18 cellular contexts compared by ENCODE assay signal in the genomic region with DNA sequence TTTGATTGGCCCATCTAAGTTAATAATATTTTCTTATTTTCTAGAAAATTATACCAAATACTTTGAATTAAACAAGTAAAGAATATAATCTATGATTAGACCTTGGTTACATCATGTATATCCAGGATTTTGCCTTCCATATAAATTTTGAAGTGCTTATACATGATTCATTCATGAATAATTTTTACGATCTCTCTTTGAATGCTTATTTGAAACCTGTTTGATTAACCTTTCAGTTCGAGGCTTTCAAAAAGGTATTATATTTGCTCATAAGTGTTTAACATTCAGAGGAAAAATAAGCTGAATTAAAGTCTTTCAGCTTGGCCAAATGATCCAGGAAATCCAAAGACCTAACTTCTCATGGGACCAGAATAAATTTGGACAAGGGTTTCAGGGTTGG.
A peak's percentile ranks its signal among the peaks of the same experiment; 100 is the strongest.
DNase-seq lines count a peak whose midpoint lies in the region; ATAC-seq and TF ChIP-seq lines count a peak whose summit lies in the region.
"Had no signal": no experiment of that assay in that cellular context is flagged by ENCODE, and none has a peak within 500 bp of the region (broad histone marks: within the 10 kb centered on the region; RNA-seq: fewer than 3 reads in every experiment).

No MANE protein-coding gene starts in this region.

- H3K4me1 ChIP-seq in OCI-LY7 (ENCODE audit: insufficient read depth, low read length, poor library complexity, severe bottlenecking), result peaks cover 2% of the 10 kb centered on the region
- H3K4me1 ChIP-seq: A549, Caco-2 had no signal

- CTCF ChIA-PET in OCI-LY7 (lab: Charles Lee; ENCODE audit: unreplicated experiment), result no interaction called here
- CTCF ChIA-PET in activated CD8-positive, alpha-beta memory T cell treated with anti-CD3 and anti-CD28 coated beads, Interleukin-2, amount 10 ng/mL, durations not matched to agents 7 days and 5 days (lab: Charles Lee), result no interaction called here

- H3K4me3 Mint-ChIP-seq in nephron, result peak overlapping the region in 2 of 3 experiments; percentile 14 to 45
- no peak overlapping the region for H3K4me3 Mint-ChIP-seq in activated CD8-positive, alpha-beta memory T cell treated with anti-CD3 and anti-CD28 coated beads, Interleukin-2, amount 10 ng/mL, durations not matched to agents 7 days and 5 days
- H3K4me3 Mint-ChIP-seq: CD4-positive, alpha-beta T cell; GM23338 had no signal

- H3K27me3 ChIP-seq in dorsolateral prefrontal cortex, result peaks cover 0 to 4% (median 0%) of the 10 kb centered on the region in 45 donors

- POLR2A ChIA-PET in OCI-LY7 (lab: Charles Lee), result interaction anchor here (1.0 to 1.6 kb wide), 3 partner anchors 14 to 19 kb away, joined by 3 to 8 read pairs (median 3); no protein-coding TSS in a partner anchor

- H3K4me2 ChIP-seq in OCI-LY7 (ENCODE audit: low read length), result no peak overlapping the region
- H3K4me2 ChIP-seq: A549, GM23338 had no signal

- no peaks in the 10 kb centered on the region for H3K9me3 ChIP-seq in OCI-LY7 (ENCODE audit: low read length)
- H3K9me3 ChIP-seq: A549, Caco-2 had no signal

- H2AFZ ChIP-seq in OCI-LY7 (ENCODE audit: low read length), result no peak overlapping the region
- H2AFZ ChIP-seq: GM23338 had no signal

- no peaks in the 10 kb centered on the region for H4K20me1 ChIP-seq in OCI-LY7 (ENCODE audit: insufficient read depth, low read length)

- H3K4me1 Mint-ChIP-seq in nephron, result peaks cover 31% of the 10 kb centered on the region
- no peaks in the 10 kb centered on the region for H3K4me1 Mint-ChIP-seq in activated CD8-positive, alpha-beta memory T cell treated with anti-CD3 and anti-CD28 coated beads, Interleukin-2, amount 10 ng/mL, durations not matched to agents 7 days and 5 days

- no peaks in the 10 kb centered on the region for H3K36me3 ChIP-seq in OCI-LY7 (ENCODE audit: insufficient read depth, low read length)

- BruUV-seq in OCI-LY7 (replicated peaks; lab: Mats Ljungman, UMichigan), result no TSS peak

- intact Hi-C loops in dorsolateral prefrontal cortex (cut with DNase I) (loop anchor here in 1 of 2 donors (5.0 kb wide), 1 partner anchor 60 kb away; no protein-coding TSS in a partner anchor), OCI-LY7 (cut with micrococcal nuclease; ENCODE audit: unreplicated experiment) (no loop called here)

- H3K36me3 Mint-ChIP-seq in nephron (ENCODE audit: low read depth), result no peaks in the 10 kb centered on the region
- H3K36me3 Mint-ChIP-seq in activated CD8-positive, alpha-beta memory T cell treated with anti-CD3 and anti-CD28 coated beads, Interleukin-2, amount 10 ng/mL, durations not matched to agents 7 days and 5 days, result no peaks in the 10 kb centered on the region

- no peaks in the 10 kb centered on the region for H3K9me2 ChIP-seq in OCI-LY7 (ENCODE audit: insufficient read depth, low read length)

- no peak overlapping the region for H3K27ac Mint-ChIP-seq in nephron
- no peak overlapping the region for H3K27ac Mint-ChIP-seq in activated CD8-positive, alpha-beta memory T cell treated with anti-CD3 and anti-CD28 coated beads, Interleukin-2, amount 10 ng/mL, durations not matched to agents 7 days and 5 days
- H3K27ac Mint-ChIP-seq: CD4-positive, alpha-beta T cell; GM23338 had no signal

- H3K9me3 Mint-ChIP-seq in nephron, result no peaks in the 10 kb centered on the region
- H3K9me3 Mint-ChIP-seq in activated CD8-positive, alpha-beta memory T cell treated with anti-CD3 and anti-CD28 coated beads, Interleukin-2, amount 10 ng/mL, durations not matched to agents 7 days and 5 days (ENCODE audit: low read depth), result peaks cover 3% of the 10 kb centered on the region
- H3K9me3 Mint-ChIP-seq: CD4-positive, alpha-beta T cell; GM23338 had no signal

- peak overlapping the region in 13 of 59 donors; percentile 7 to 87 (median 74) for H3K27ac ChIP-seq in dorsolateral prefrontal cortex
- no peak overlapping the region for H3K27ac ChIP-seq in OCI-LY7 (ENCODE audit: low read depth, low read length, poor library complexity, severe bottlenecking)
- H3K27ac ChIP-seq: 22Rv1, A549, C4-2B had no signal

- H3K27me3 Mint-ChIP-seq in nephron (ENCODE audit: low read depth), result no peaks in the 10 kb centered on the region
- H3K27me3 Mint-ChIP-seq in activated CD8-positive, alpha-beta memory T cell treated with anti-CD3 and anti-CD28 coated beads, Interleukin-2, amount 10 ng/mL, durations not matched to agents 7 days and 5 days, result no peaks in the 10 kb centered on the region
- H3K27me3 Mint-ChIP-seq: CD4-positive, alpha-beta T cell had no signal

- H3K79me2 ChIP-seq in OCI-LY7 (ENCODE audit: insufficient read depth, low read depth, low read length), result no peaks in the 10 kb centered on the region

- no peak for TF ChIP-seq CTCF in dorsolateral prefrontal cortex (IDR thresholded peaks at IDR 0.05 in 54 of 56, conservative IDR thresholded peaks at IDR 0.05 in 2 of 56; ENCODE audit: low read depth in 1 of 56, partially characterized antibody in 56 of 56)
- TF ChIP-seq CTCF in nephron (IDR thresholded peaks at IDR 0.05; ENCODE audit: unreplicated experiment in 3 of 3), result no peak
- TF ChIP-seq CTCF in OCI-LY7 (conservative IDR thresholded peaks at IDR 0.05; ENCODE audit: low read length), result no peak

- ATAC-seq in activated CD8-positive, alpha-beta memory T cell treated with anti-CD3 and anti-CD28 coated beads, Interleukin-2, amount 10 ng/mL, durations not matched to agents 7 days and 5 days, result no peak
- ATAC-seq: A549, GM23338 had no signal

- peak; percentile 44 for DNase-seq in NCI-H2029 (lab: John Stamatoyannopoulos, UW)
- no peak for DNase-seq in NCI-H2029 treated with DMSO at 0.1 percent for 48 hours (lab: John Stamatoyannopoulos, UW)
- DNase-seq in NCI-H69 (lab: John Stamatoyannopoulos, UW), result peak; percentile 16
- no peak for DNase-seq in dorsolateral prefrontal cortex
- DNase-seq in OCI-LY7 (ENCODE audit: low spot score), result no peak
- no peak for DNase-seq in activated CD8-positive, alpha-beta memory T cell treated with anti-CD3 and anti-CD28 coated beads, Interleukin-2, amount 10 ng/mL, durations not matched to agents 7 days and 5 days
- DNase-seq: AML-193; Caco-2; CD4-positive, alpha-beta T cell; DMS153; DMS79; GDM1; HCEC 1CT had no signal

- peak overlapping the region in 55 of 59 donors; percentile 1 to 71 (median 54) for H3K4me3 ChIP-seq in dorsolateral prefrontal cortex
- no peak overlapping the region for H3K4me3 ChIP-seq in OCI-LY7 (ENCODE audit: low read depth, low read length, poor library complexity, severe bottlenecking)
- H3K4me3 ChIP-seq: A549, GM23338 had no signal

Comparison
In these comparisons a context has a peak if more than half of its experiments do, and no peak if none do; other contexts are left out.
1. DNase-seq: peak in NCI-H2029 (single experiment) and NCI-H69 (single experiment); none in NCI-H2029 treated with DMSO at 0.1 percent for 48 hours (single experiment), dorsolateral prefrontal cortex (0 of 10), OCI-LY7 (single experiment) and activated CD8-positive, alpha-beta memory T cell treated with anti-CD3 and anti-CD28 coated beads, Interleukin-2, amount 10 ng/mL, durations not matched to agents 7 days and 5 days (single experiment).